17 cellular contexts compared by ENCODE assay signal in the genomic region with DNA sequence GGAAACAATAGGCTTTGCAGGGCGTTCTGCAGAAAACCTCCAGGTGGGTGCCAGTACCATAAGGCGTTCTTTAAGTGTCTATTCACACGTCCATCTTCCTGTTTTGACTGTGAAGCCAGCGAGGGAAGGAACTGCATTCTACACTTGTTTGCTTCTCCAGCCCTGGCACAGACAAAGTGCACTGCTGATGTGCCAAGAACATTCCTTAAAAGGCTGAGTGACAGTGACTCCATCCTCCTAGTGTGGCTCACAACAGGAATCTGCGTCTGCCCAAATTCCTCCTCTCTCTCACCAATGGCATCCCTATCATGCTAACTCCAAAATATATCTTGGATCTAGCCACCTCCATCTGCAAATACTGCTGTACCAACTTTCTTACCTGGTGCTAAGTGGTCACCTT.
DNase-seq lines count a peak whose midpoint lies in the region; ATAC-seq and TF ChIP-seq lines count a peak whose summit lies in the region.
"Had no signal": no experiment of that assay in that cellular context is flagged by ENCODE, and none has a peak within 500 bp of the region (broad histone marks: within the 10 kb centered on the region; RNA-seq: fewer than 3 reads in every experiment).

No MANE protein-coding gene starts in this region.

- H3K27ac ChIP-seq in gastrocnemius medialis (no peak overlapping the region), PC-3 (ENCODE audit: low read length) (no peak overlapping the region)
- H3K27ac ChIP-seq: C4-2B had no signal

- in situ Hi-C loops in gastrocnemius medialis (cut with MboI; ENCODE audit: low sequenced_read_pairs in 4 of 4) = loop anchor here in 1 of 4 donors (10.0 kb wide), 1 partner anchor 59 kb away; no protein-coding TSS in a partner anchor

- intact Hi-C loops in left ventricle myocardium superior (cut with micrococcal nuclease) (no loop called here), gastrocnemius medialis (cut with DNase I; ENCODE audit: low total_unique reads) (loop anchor here (5.0 kb wide), 1 partner anchor 112 kb away; no protein-coding TSS in a partner anchor), PC-3 (cut with micrococcal nuclease) (no loop called here)

- peaks cover 14 to 15% of the 10 kb centered on the region in 2 donors for H3K4me1 ChIP-seq in gastrocnemius medialis
- no peaks in the 10 kb centered on the region for H3K4me1 ChIP-seq in PC-3 (ENCODE audit: insufficient read depth, low read length)

- POLR2A ChIA-PET in PC-3 (lab: Charles Lee; ENCODE audit: unreplicated experiment) = no interaction called here

- ATAC-seq in left ventricle myocardium superior = peak; percentile 84
- peak; percentile 78 to 84 for ATAC-seq in gastrocnemius medialis
- ATAC-seq in PC-3 = no peak
- no peak for ATAC-seq in HG03108 (IDR thresholded peaks at IDR 0.05; ENCODE audit: unreplicated experiment)
- no peak for ATAC-seq in SK-N-SH treated with all-trans-retinoic acid at 6 μM for 48 hours
- ATAC-seq: HepG2 had no signal

- no peak overlapping the region for H3K9ac ChIP-seq in PC-3 (ENCODE audit: low read length)

- DNase-seq in AG20443 (ENCODE audit: low spot score) (peak; percentile 35), LNCaP clone FGC (ENCODE audit: low read depth) (peak; percentile 11), left ventricle myocardium superior (no peak), gastrocnemius medialis (peak; percentile 13 to 34), PC-3 (no peak)
- DNase-seq: DMS79, KBM-7, NCI-H1105 treated with DMSO at 0.1 percent for 48 hours, NCI-H1694 treated with DMSO at 0.1 percent for 48 hours, NCI-H2107, NCI-H510A treated with DMSO at 0.1 percent for 48 hours, NCI-H774, RPMI8226 had no signal

- BruUV-seq in PC-3 (replicated peaks; lab: Mats Ljungman, UMichigan) = no TSS peak

- H2AFZ ChIP-seq in PC-3 (ENCODE audit: low read length) = no peak overlapping the region

- H3F3A ChIP-seq in PC-3 (ENCODE audit: low read length, unreplicated experiment) = no peaks in the 10 kb centered on the region

- H3K4me2 ChIP-seq in PC-3 (ENCODE audit: low read length) = no peak overlapping the region

- no peak overlapping the region for H3K4me3 ChIP-seq in LNCaP clone FGC (ENCODE audit: low read depth, low read length)
- H3K4me3 ChIP-seq in gastrocnemius medialis = no peak overlapping the region
- no peak overlapping the region for H3K4me3 ChIP-seq in PC-3 (ENCODE audit: low read length)

- TF ChIP-seq POLR2A in gastrocnemius medialis (IDR thresholded peaks at IDR 0.05) = no peak

- no peaks in the 10 kb centered on the region for H4K20me1 ChIP-seq in PC-3 (ENCODE audit: low read length)

- no peaks in the 10 kb centered on the region for H3K9me2 ChIP-seq in PC-3 (replicated peaks; ENCODE audit: low read length)

- TF ChIP-seq CTCF in LNCaP clone FGC (IDR thresholded peaks at IDR 0.05; ENCODE audit: control insufficient read depth, extremely low read depth, insufficient read depth) = no peak
- no peak for TF ChIP-seq CTCF in gastrocnemius medialis (IDR thresholded peaks at IDR 0.05 in 4 of 5, conservative IDR thresholded peaks at IDR 0.05 in 1 of 5)
- no peak for TF ChIP-seq CTCF in PC-3 (conservative IDR thresholded peaks at IDR 0.05; ENCODE audit: low read depth, low read length)

- H3K27me3 ChIP-seq in gastrocnemius medialis = no peaks in the 10 kb centered on the region
- H3K27me3 ChIP-seq in PC-3 (ENCODE audit: low read length) = no peaks in the 10 kb centered on the region

- H3K36me3 ChIP-seq in gastrocnemius medialis = no peaks in the 10 kb centered on the region
- no peaks in the 10 kb centered on the region for H3K36me3 ChIP-seq in PC-3 (ENCODE audit: low read depth, low read length)

- CTCF ChIA-PET in PC-3 (lab: Charles Lee) = no interaction called here

- H3K9me3 ChIP-seq in gastrocnemius medialis (no peaks in the 10 kb centered on the region), PC-3 (ENCODE audit: low read length) (no peaks in the 10 kb centered on the region)

- no peaks in the 10 kb centered on the region for H3K79me2 ChIP-seq in PC-3 (ENCODE audit: low read length)

TF ChIP-seq in SK-N-SH treated with all-trans-retinoic acid at 6 μM for 48 hours, 23 proteins besides CTCF, POLR2A, EP300 and RAD21:
- no peak for TF ChIP-seq TOX (CRISPR knock-in tag; IDR thresholded peaks at IDR 0.05; ENCODE audit: borderline replicate concordance)

Comparison
In these comparisons a context has a peak if more than half of its experiments do, and no peak if none do; other contexts are left out.
1. DNase-seq: peak in AG20443 (single experiment), LNCaP clone FGC (single experiment) and gastrocnemius medialis (2 of 2); none in left ventricle myocardium superior (single experiment) and PC-3 (single experiment).
2. ATAC-seq: peak in left ventricle myocardium superior (single experiment) and gastrocnemius medialis (2 of 2); none in PC-3 (single experiment), HG03108 (single experiment) and SK-N-SH treated with all-trans-retinoic acid at 6 μM for 48 hours (single experiment).